ENCODE assay signal across 9 cellular contexts in genomic region chr11:96197801-96198465, GRCh38.
A peak's percentile ranks its signal among the peaks of the same experiment; 100 is the strongest.
DNase-seq lines count a peak whose midpoint lies in the region; ATAC-seq, FAIRE-seq and TF ChIP-seq lines count a peak whose summit lies in the region.
"Had no signal": no experiment of that assay in that cellular context is flagged by ENCODE, and none has a peak within 500 bp of the region (broad histone marks: within the 10 kb centered on the region; RNA-seq: fewer than 3 reads in every experiment).

No MANE protein-coding gene starts in this region.

- H3K36me3 ChIP-seq in lung (ENCODE audit: control insufficient read depth in 2 of 2, insufficient read depth in 2 of 2, low read length in 2 of 2) = no peaks in the 10 kb centered on the region
- H3K36me3 ChIP-seq: HAP-1 had no signal

- DNase-seq in KBM-7 = peak; percentile 35
- no peak for DNase-seq in lung (ENCODE audit: low spot score)
- no peak for DNase-seq in amygdala (lab: John Stamatoyannopoulos, UW)
- DNase-seq in HPDE6-E6E7 (ENCODE audit: extremely low spot score) = no peak
- no peak for DNase-seq in HTR-8/SVneo (ENCODE audit: insufficient read length, low spot score)
- no peak for DNase-seq in stimulated activated CD4-positive, alpha-beta T cell treated with anti-CD3 and anti-CD28 coated beads, Interleukin-2, amount 100 ng/mL, for 24 hours

- in situ Hi-C loops in KBM-7 (cut with MboI; ENCODE audit: low pct_unique_long_range_greater_than_20kb, low sequenced_read_pairs) = no loop called here

- no peak for FAIRE-seq in HTR-8/SVneo (lab: Jason Lieb, UNC)

- peaks cover 3 to 17% of the 10 kb centered on the region in 2 donors for H3K4me1 ChIP-seq in lung (ENCODE audit: control insufficient read depth in 2 of 2, insufficient read depth in 2 of 2, low read length in 2 of 2)

- H3K27ac ChIP-seq in lung (ENCODE audit: low read depth in 1 of 2, low read length in 1 of 2) = no peak overlapping the region

- no peaks in the 10 kb centered on the region for H3K9me3 ChIP-seq in lung (ENCODE audit: control insufficient read depth in 2 of 2, insufficient read depth in 1 of 2, low read length in 1 of 2)
- H3K9me3 ChIP-seq: HAP-1 had no signal

- no peaks in the 10 kb centered on the region for H3K27me3 ChIP-seq in lung (ENCODE audit: control insufficient read depth, insufficient read depth)

- no peak for TF ChIP-seq CTCF in lung (IDR thresholded peaks at IDR 0.05; ENCODE audit: control extremely low read depth, extremely low read depth)

- 97 to 98% methylated on average over 2 of the region's 2 CpGs for WGBS in lung, 2 donors

- ATAC-seq in GM18511 (IDR thresholded peaks at IDR 0.05; ENCODE audit: unreplicated experiment) (peak; percentile 83), GM21737 (IDR thresholded peaks at IDR 0.05; ENCODE audit: unreplicated experiment) (peak; percentile 67), lung (ENCODE audit: insufficient read depth, low FRiP score) (peak; percentile 16)

- no peak overlapping the region for H3K4me3 ChIP-seq in lung
- H3K4me3 ChIP-seq: HAP-1 had no signal

Comparison
In these comparisons a context has a peak if more than half of its experiments do, and no peak if none do; other contexts are left out.
1. ATAC-seq: peak in every context shown above with its lines; median percentile 83 in GM18511; 67 in GM21737; 16 in lung.